28 cellular contexts compared by ENCODE assay signal in genomic region chr9:91787931-91788330, GRCh38.
"Had no signal": no experiment of that assay in that cellular context is flagged by ENCODE, and none has a peak within 500 bp of the region (broad histone marks: within the 10 kb centered on the region; RNA-seq: fewer than 3 reads in every experiment).

No MANE protein-coding gene starts in this region.

- H3K9me3 ChIP-seq: colonic mucosa, esophagus muscularis mucosa, esophagus squamous epithelium, gastrocnemius medialis, gastroesophageal sphincter had no signal

- H3K4me1 ChIP-seq: colonic mucosa, esophagus squamous epithelium, foreskin keratinocyte, gastrocnemius medialis, heart left ventricle, heart right ventricle had no signal

- DNase-seq: colonic mucosa; cortex of kidney; dermis blood vessel endothelial cell; dorsolateral prefrontal cortex; effector CD4-positive, alpha-beta T cell; effector CD8-positive, alpha-beta T cell; effector memory CD4-positive, alpha-beta T cell; effector memory CD8-positive, alpha-beta T cell; endodermal cell; erythroblast; esophagus squamous epithelium; foreskin fibroblast; foreskin keratinocyte; foreskin melanocyte; gastrocnemius medialis; glutamatergic neuron; head of caudate nucleus; heart left ventricle; heart right ventricle had no signal

- H3K4me2 ChIP-seq: hepatocyte had no signal

- H3K36me3 ChIP-seq: colonic mucosa, esophagus muscularis mucosa, esophagus squamous epithelium, gastrocnemius medialis, gastroesophageal sphincter, heart left ventricle, heart right ventricle had no signal

- FAIRE-seq: endometrium, endothelial cell of umbilical vein, frontal cortex had no signal

- H2AFZ ChIP-seq: hepatocyte had no signal

- ATAC-seq: effector memory CD8-positive, alpha-beta T cell; esophagus mucosa; foreskin keratinocyte; gastrocnemius medialis; gastroesophageal sphincter; heart left ventricle; heart right ventricle had no signal

- H3K27ac ChIP-seq: colonic mucosa, coronary artery, dorsolateral prefrontal cortex, epithelial cell of prostate, esophagus squamous epithelium, foreskin keratinocyte, gastrocnemius medialis, heart left ventricle, heart right ventricle, hepatocyte had no signal

- H3K27me3 ChIP-seq: colonic mucosa, esophagus muscularis mucosa, foreskin keratinocyte, gastrocnemius medialis, gastroesophageal sphincter, hepatocyte had no signal

- H3K4me3 ChIP-seq: colonic mucosa, coronary artery, dorsolateral prefrontal cortex, esophagus muscularis mucosa, esophagus squamous epithelium, gastrocnemius medialis, gastroesophageal sphincter, heart left ventricle, heart right ventricle, hepatocyte had no signal
